ENCODE assay signal across 13 cellular contexts in the genomic region with DNA sequence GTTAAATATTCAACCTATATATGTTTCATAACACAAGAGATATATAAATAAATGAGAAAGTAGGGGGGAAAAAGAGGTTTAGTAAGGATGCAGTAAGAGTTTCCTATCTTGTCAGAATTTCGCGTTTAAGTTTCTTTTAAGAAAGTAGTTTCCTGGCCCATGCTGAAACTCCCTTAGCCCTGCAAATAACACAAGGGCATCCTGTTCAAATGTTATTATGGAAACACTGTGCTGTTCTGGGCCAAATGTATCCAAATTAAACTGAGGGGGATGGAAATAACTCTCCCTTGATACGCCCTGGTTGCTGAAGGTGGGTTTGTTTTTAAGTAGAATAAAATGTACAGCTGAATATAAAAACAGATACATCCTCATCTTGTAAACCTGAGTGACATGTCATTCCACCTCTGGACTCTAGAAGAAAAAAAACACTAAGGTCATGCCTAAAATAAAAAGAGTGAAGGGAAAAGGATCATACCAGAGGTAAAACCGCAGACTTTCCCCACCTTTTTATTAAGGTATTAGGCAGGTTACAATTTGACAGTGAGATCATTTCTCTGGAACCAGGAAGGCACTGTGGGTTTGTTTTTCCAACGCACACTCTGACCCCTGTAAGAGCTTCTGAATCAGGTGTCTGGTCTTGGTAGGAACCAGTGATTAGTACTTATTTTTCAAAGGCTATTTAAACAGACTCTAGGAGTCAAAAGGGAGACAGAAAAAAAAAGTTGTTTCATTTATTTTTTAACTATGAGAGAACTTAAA. TPM values are rescaled to one million over a fixed set of nuclear protein-coding genes. Genes with fewer than 3 reads are reported as not detected.
DNase-seq lines count a peak whose midpoint lies in the region; FAIRE-seq and TF ChIP-seq lines count a peak whose summit lies in the region.
"Had no signal": no experiment of that assay in that cellular context is flagged by ENCODE, and none has a peak within 500 bp of the region (broad histone marks: within the 10 kb centered on the region; RNA-seq: fewer than 3 reads in every experiment).

No MANE protein-coding gene starts in this region.

- intact Hi-C loops in ascending aorta (cut with DNase I), result loop anchor here (5.0 kb wide), 1 partner anchor 41 kb away; no protein-coding TSS in a partner anchor

- peaks cover 0 to 16% of the 10 kb centered on the region in 2 donors for H3K4me1 ChIP-seq in ascending aorta
- H3K4me1 ChIP-seq: Caco-2 had no signal

- DNase-seq in NCI-H146 (lab: John Stamatoyannopoulos, UW) (peak; percentile 17), NCI-H146 treated with DMSO at 0.1 percent for 48 hours (lab: John Stamatoyannopoulos, UW; ENCODE audit: unreplicated experiment) (no peak), GM18507 (ENCODE audit: extremely low spot score, insufficient read length, low read depth) (no peak), ascending aorta (ENCODE audit: low spot score in 2 of 2) (no peak), renal cortical epithelial cell (ENCODE audit: low read depth) (peak; percentile 77), SIG-M5 (lab: John Stamatoyannopoulos, UW) (no peak), hepatic stellate cell (ENCODE audit: low spot score) (no peak), NOMO-1 (lab: John Stamatoyannopoulos, UW; ENCODE audit: unreplicated experiment in 2 of 2) (no peak)
- DNase-seq: Caco-2; effector CD4-positive, alpha-beta T cell; NCI-H187; trophoblast cell had no signal

- H3K27ac ChIP-seq in ascending aorta, result peak overlapping the region; percentile 6 to 45
- H3K27ac ChIP-seq: 22Rv1 had no signal

- FAIRE-seq in GM18507 (lab: Jason Lieb, UNC), result peak; percentile 63

- no peaks in the 10 kb centered on the region for H3K36me3 ChIP-seq in ascending aorta

- H3K27me3 ChIP-seq in ascending aorta, result no peaks in the 10 kb centered on the region

- H3K9me3 ChIP-seq in ascending aorta, result no peaks in the 10 kb centered on the region
- H3K9me3 ChIP-seq: Caco-2 had no signal

- no peak for TF ChIP-seq CTCF in ascending aorta (IDR thresholded peaks at IDR 0.05)

- no peak overlapping the region for H3K4me3 ChIP-seq in ascending aorta

RNA-seq across cellular contexts. Expression of gene BCL2, which starts 16.7 kb away (rescaled TPM):
- total RNA-seq in ascending aorta (20.5 TPM), renal cortical epithelial cell (6.3 and 30.2 TPM in 2 replicates)

Comparison
In these comparisons a context has a peak if more than half of its experiments do, and no peak if none do; other contexts are left out.
1. DNase-seq: peak in NCI-H146 (single experiment) and renal cortical epithelial cell (single experiment); none in NCI-H146 treated with DMSO at 0.1 percent for 48 hours (single experiment), GM18507 (single experiment), ascending aorta (0 of 2), SIG-M5 (single experiment), hepatic stellate cell (single experiment) and NOMO-1 (0 of 2).